5 cellular contexts compared by ENCODE assay signal in the genomic region with DNA sequence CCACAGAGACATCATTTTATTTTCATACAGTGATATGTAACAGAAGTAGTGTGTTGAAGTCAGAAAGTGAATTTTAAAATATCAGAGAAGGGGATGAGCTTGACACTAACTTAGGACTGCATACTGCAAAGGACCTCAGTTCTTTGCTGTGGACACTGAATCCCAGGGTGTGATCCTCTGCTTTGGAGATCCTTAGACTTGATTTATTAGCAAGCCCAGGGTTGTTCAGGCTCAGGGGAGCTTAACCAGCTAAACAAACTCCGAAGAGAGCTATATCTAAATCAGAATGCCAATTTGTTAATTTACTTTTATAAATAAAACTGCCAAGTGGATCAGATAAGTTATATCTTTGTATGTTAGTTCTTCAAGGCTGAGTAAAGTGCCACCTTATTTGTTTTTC. TPM values are rescaled to one million over a fixed set of nuclear protein-coding genes. Genes with fewer than 3 reads are reported as not detected.
"Had no signal": no experiment of that assay in that cellular context is flagged by ENCODE, and none has a peak within 500 bp of the region (broad histone marks: within the 10 kb centered on the region; RNA-seq: fewer than 3 reads in every experiment).

No MANE protein-coding gene starts in this region.

- H3K4me3 Mint-ChIP-seq: H9, IgD-negative memory B cell had no signal

- ATAC-seq: HepG2 had no signal

- DNase-seq: GM23248, H9, HCEC 1CT had no signal

- H3K9me3 Mint-ChIP-seq: H9 had no signal

- H3K4me1 Mint-ChIP-seq: IgD-negative memory B cell had no signal

- H3K36me3 Mint-ChIP-seq: IgD-negative memory B cell had no signal

- H3K4me3 ChIP-seq: GM23248 had no signal

- H3K27ac Mint-ChIP-seq: H9, IgD-negative memory B cell had no signal

RNA-seq across cellular contexts. Expression of gene MARK1, which starts 35.3 kb away (rescaled TPM):
- total RNA-seq: HepG2 had no signal
